8 cellular contexts compared by ENCODE assay signal in the genomic region with DNA sequence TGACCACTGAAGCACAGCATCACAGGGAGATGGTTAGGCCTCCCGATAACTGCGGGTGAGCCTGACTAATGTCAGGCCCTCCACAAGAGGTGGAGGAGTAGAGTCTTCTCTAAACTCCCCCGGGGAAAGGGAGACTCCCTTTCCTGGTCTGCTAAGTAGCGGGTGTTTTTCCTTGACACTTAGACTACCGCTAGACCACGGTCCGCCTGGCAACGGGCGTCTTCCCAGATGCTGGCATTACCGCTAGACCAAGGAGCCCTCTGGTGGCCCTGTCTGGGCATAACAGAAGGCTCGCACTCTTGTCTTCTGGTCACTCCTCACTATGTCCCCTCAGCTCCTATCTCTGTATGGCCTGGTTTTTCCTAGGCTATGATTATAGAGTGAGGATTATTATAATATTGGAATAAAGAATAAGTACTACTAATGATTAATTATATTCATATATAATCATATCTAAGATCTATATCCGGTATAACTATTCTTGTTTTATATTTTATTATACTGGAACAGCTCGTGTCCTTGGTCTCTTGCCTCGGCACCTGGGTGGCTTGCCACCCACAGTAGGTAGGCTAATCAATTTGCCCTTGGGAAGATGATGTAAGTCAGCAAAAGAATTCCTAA. TPM values are rescaled to one million over a fixed set of nuclear protein-coding genes. Genes with fewer than 3 reads are reported as not detected.
DNase-seq lines count a peak whose midpoint lies in the region; ATAC-seq and TF ChIP-seq lines count a peak whose summit lies in the region.
"Not testable (repeated sequence)": the region's sequence is repeated elsewhere in the genome, so short reads cannot be mapped to it uniquely, and the experiment has no call there.

No MANE protein-coding gene starts in this region.

- CTCF ChIA-PET in CD4-positive, alpha-beta T cell (lab: Charles Lee): interaction anchor here (0.9 to 1.1 kb wide), 2 partner anchors 8 to 129 kb away, joined by 3 to 4 read pairs; a partner anchor contains a TSS
- CTCF ChIA-PET in IMR-90 (lab: Yijun Ruan, JAX): interaction anchor here (1.1 kb wide), 1 partner anchor 129 kb away, joined by 6 read pairs; no protein-coding TSS in a partner anchor

- not testable (repeated sequence) for H2AK9ac ChIP-seq in IMR-90 (replicated peaks; ENCODE audit: low read depth, low read length, poor library complexity)

- dilution Hi-C loops in IMR-90 (cut with HindIII; ENCODE audit: low sequenced_read_pairs, unreplicated experiment): not testable (repeated sequence)

- H4K5ac ChIP-seq in IMR-90 (ENCODE audit: low read depth, low read length): not testable (repeated sequence)

- not testable (repeated sequence) for H3K4me3 ChIP-seq in IMR-90 (ENCODE audit: insufficient read depth, low read depth, low read length); RWPE2 (ENCODE audit: severe bottlenecking); neural cell (ENCODE audit: low read length); stomach

- H3K9ac ChIP-seq in IMR-90 (ENCODE audit: low read depth, low read length); neural cell (ENCODE audit: low read length): not testable (repeated sequence)

- not testable (repeated sequence) for H2BK20ac ChIP-seq in IMR-90 (ENCODE audit: low read depth, low read length)

- TF ChIP-seq POLR2A in IMR-90 (IDR thresholded peaks at IDR 0.05; ENCODE audit: low read depth, low read length); stomach (IDR thresholded peaks at IDR 0.05): not testable (repeated sequence)

- peak in 3 of 10 experiments; percentile 15 to 26 (median 18) for DNase-seq in CD4-positive, alpha-beta T cell
- not testable (repeated sequence) for DNase-seq in IMR-90; RWPE2 (ENCODE audit: low spot score)
- peak; percentile 15 for DNase-seq in activated T-cell treated with anti-CD3 and anti-CD28 coated beads for 48 hours (ENCODE audit: low read depth)
- peak in 40 of 42 donors; percentile 13 to 77 (median 44) for DNase-seq in head of caudate nucleus
- DNase-seq in stomach: peak; percentile 62

- H3K14ac ChIP-seq in IMR-90 (replicated peaks; ENCODE audit: low read depth, low read length): not testable (repeated sequence)

- in situ Hi-C loops in IMR-90 (cut with MboI; ENCODE audit: low sequenced_read_pairs): not testable (repeated sequence)

- not testable (repeated sequence) for H3F3A ChIP-seq in neural cell (ENCODE audit: insufficient read depth, low read length, poor library complexity, severe bottlenecking)

- not testable (repeated sequence) for H2AFZ ChIP-seq in IMR-90 (replicated peaks; ENCODE audit: low read length, poor library complexity); neural cell (ENCODE audit: low read depth, low read length)

- TF ChIP-seq EP300 in neural cell (conservative IDR thresholded peaks at IDR 0.05; ENCODE audit: poor library complexity, severe bottlenecking); stomach (IDR thresholded peaks at IDR 0.05): not testable (repeated sequence)

- not testable (repeated sequence) for H3K56ac ChIP-seq in IMR-90 (ENCODE audit: extremely low read depth, insufficient read depth, low read length)

- intact Hi-C loops in CD4-positive, alpha-beta T cell (cut with DNase I, micrococcal nuclease): loop anchor here (5.0 kb wide), 2 partner anchors 68 to 128 kb away; a partner anchor contains a TSS
- intact Hi-C loops in IMR-90 (cut with micrococcal nuclease); head of caudate nucleus (cut with DNase I); stomach (cut with DNase I; ENCODE audit: low total_unique reads): not testable (repeated sequence)

- not testable (repeated sequence) for BruUV-seq in IMR-90 (replicated peaks; lab: Mats Ljungman, UMichigan)

- peaks cover 14% of the 10 kb centered on the region for H3K4me1 Mint-ChIP-seq in CD4-positive, alpha-beta T cell (ENCODE audit: low read depth)
- not testable (repeated sequence) for H3K4me1 Mint-ChIP-seq in brain

- not testable (repeated sequence) for H2BK5ac ChIP-seq in IMR-90 (ENCODE audit: low read depth, low read length, poor library complexity, severe bottlenecking)

- not testable (repeated sequence) for H3K27ac ChIP-seq in CD4-positive, alpha-beta T cell (ENCODE audit: low read depth, low read length); IMR-90 (ENCODE audit: insufficient read depth, low read length); RWPE2 (ENCODE audit: poor library complexity, severe bottlenecking); neural cell (ENCODE audit: low read length); stomach

- not testable (repeated sequence) for H3K79me1 ChIP-seq in IMR-90 (ENCODE audit: low read depth in 1 of 2, low read length in 2 of 2)

- H4K91ac ChIP-seq in IMR-90 (ENCODE audit: insufficient read depth, low read depth, low read length): not testable (repeated sequence)

- H3K27ac Mint-ChIP-seq in CD4-positive, alpha-beta T cell: not testable (repeated sequence)
- peak overlapping the region in 1 of 5 experiments; percentile 10 for H3K27ac Mint-ChIP-seq in brain

- not testable (repeated sequence) for H3K36me3 ChIP-seq in IMR-90 (ENCODE audit: control insufficient read depth, insufficient read depth, low read length); RWPE2 (ENCODE audit: low read depth); neural cell (ENCODE audit: insufficient read depth, low read length); stomach

- H3K9me2 ChIP-seq in neural cell (ENCODE audit: insufficient read depth, low read length): not testable (repeated sequence)

- H3K36me3 Mint-ChIP-seq in CD4-positive, alpha-beta T cell (ENCODE audit: low read depth); brain: not testable (repeated sequence)

- H3K9me1 ChIP-seq in IMR-90 (ENCODE audit: insufficient read depth, low read length): not testable (repeated sequence)

- not testable (repeated sequence) for H3K4me2 ChIP-seq in IMR-90 (ENCODE audit: low read depth, low read length); neural cell (ENCODE audit: low read length)

- H3K27me3 ChIP-seq in CD4-positive, alpha-beta T cell (ENCODE audit: control insufficient read depth, insufficient read depth, low read length); IMR-90 (ENCODE audit: control insufficient read depth, insufficient read depth, low read length); RWPE2 (ENCODE audit: insufficient read depth, poor library complexity, severe bottlenecking); neural cell (ENCODE audit: insufficient read depth, low read depth, low read length); stomach: not testable (repeated sequence)

- H3K4me3 Mint-ChIP-seq in CD4-positive, alpha-beta T cell; brain: not testable (repeated sequence)

- H3K18ac ChIP-seq in IMR-90 (ENCODE audit: low read depth, low read length): not testable (repeated sequence)

- not testable (repeated sequence) for H2BK15ac ChIP-seq in IMR-90 (ENCODE audit: low read depth, low read length)

- H2AK5ac ChIP-seq in IMR-90 (ENCODE audit: low read depth, low read length): not testable (repeated sequence)

- not testable (repeated sequence) for H3K79me2 ChIP-seq in neural cell (replicated peaks; ENCODE audit: insufficient read depth, low read length)

- TF ChIP-seq CTCF in CD4-positive, alpha-beta T cell (IDR thresholded peaks at IDR 0.05): peak; percentile 44
- TF ChIP-seq CTCF in IMR-90 (conservative IDR thresholded peaks at IDR 0.05; ENCODE audit: low read depth, low read length): not testable (repeated sequence)
- TF ChIP-seq CTCF in RWPE2 (IDR thresholded peaks at IDR 0.05; ENCODE audit: poor library complexity, severe bottlenecking): peak; percentile 61
- peak; percentile 6 to 57 for TF ChIP-seq CTCF in brain (conservative IDR thresholded peaks at IDR 0.05)
- peak; percentile 44 for TF ChIP-seq CTCF in neural cell (IDR thresholded peaks at IDR 0.05; ENCODE audit: poor library complexity, severe bottlenecking)
- peak in 4 of 7 experiments; percentile 22 to 44 (median 36) for TF ChIP-seq CTCF in stomach (IDR thresholded peaks at IDR 0.05)

- not testable (repeated sequence) for H3K27me3 Mint-ChIP-seq in CD4-positive, alpha-beta T cell; brain

- H3K4me1 ChIP-seq in IMR-90 (ENCODE audit: control insufficient read depth, insufficient read depth, low read length); RWPE2 (ENCODE audit: insufficient read depth, poor library complexity, severe bottlenecking): not testable (repeated sequence)
- H3K4me1 ChIP-seq in stomach: peaks cover 0 to 13% (median 4%) of the 10 kb centered on the region in 4 donors

- H4K8ac ChIP-seq in IMR-90 (ENCODE audit: low read depth in 2 of 2, low read length in 2 of 2): not testable (repeated sequence)

- not testable (repeated sequence) for H4K20me1 ChIP-seq in IMR-90 (ENCODE audit: insufficient read depth, low read length); neural cell (ENCODE audit: insufficient read depth)

- POLR2A ChIA-PET in CD4-positive, alpha-beta T cell (lab: Charles Lee): interaction anchor here (1.1 kb wide), 1 partner anchor 9 kb away, joined by 3 read pairs; no protein-coding TSS in a partner anchor
- POLR2A ChIA-PET in IMR-90 (lab: Charles Lee; ENCODE audit: unreplicated experiment): not testable (repeated sequence)

- H3K4ac ChIP-seq in IMR-90 (ENCODE audit: low read depth, low read length): not testable (repeated sequence)

- not testable (repeated sequence) for H3K23ac ChIP-seq in IMR-90 (ENCODE audit: low read depth, low read length)

- no CpG with 5 or more reads among the region's 14 CpGs for WGBS in IMR-90 (ENCODE audit: extremely low coverage in 2 of 2, insufficient read length in 1 of 2), 2 experiments
- WGBS in stomach, 5 donors: 44 to 60% (median 48%) methylated on average over 13 to 14 of the region's 14 CpGs

- not testable (repeated sequence) for H3K9me3 ChIP-seq in CD4-positive, alpha-beta T cell (ENCODE audit: control insufficient read depth, low read length); IMR-90 (ENCODE audit: control insufficient read depth, insufficient read depth, low read length); RWPE2 (ENCODE audit: severe bottlenecking); neural cell (ENCODE audit: low read length)
- H3K9me3 ChIP-seq in stomach: peaks cover 0 to 14% (median 5%) of the 10 kb centered on the region in 4 donors

- TF ChIP-seq RAD21 in IMR-90 (IDR thresholded peaks at IDR 0.05; ENCODE audit: low read length) (0 out of 2 replicates have a peak, but pooled peaks have one; percentile 5), neural cell (conservative IDR thresholded peaks at IDR 0.05) (peak; percentile 27)

- ATAC-seq in CD4-positive, alpha-beta T cell (ENCODE audit: poor library complexity); IMR-90 (ENCODE audit: low read depth); RWPE2 (ENCODE audit: low read depth): not testable (repeated sequence)

- H2BK120ac ChIP-seq in IMR-90 (ENCODE audit: low read depth, low read length): not testable (repeated sequence)

- not testable (repeated sequence) for H3K9me3 Mint-ChIP-seq in CD4-positive, alpha-beta T cell
- peaks cover 0 to 20% (median 4%) of the 10 kb centered on the region in 5 experiments for H3K9me3 Mint-ChIP-seq in brain

RNA-seq across cellular contexts. Expression of a gene that starts 6.7 kb away (rescaled TPM):
- 10 to 100 TPM; 12.9 to 13.1 TPM for total RNA-seq in CD4-positive, alpha-beta T cell
- total RNA-seq in IMR-90 (2012; rRNA removed) (27.4 and 40.5 TPM in 2 replicates), stomach (100 to 1,000 TPM in 1 of 5 donors, 10 to 100 TPM in 3, 1 to 10 TPM in 1; 7.0 to 219 (median 80.0) TPM)
- polyA plus RNA-seq in IMR-90 (2012; rRNA removed) (23.7 and 27.6 TPM in 2 replicates), brain (ENCODE audit: insufficient read depth, low read depth, low replicate concordance) (29.4 TPM), neural cell (97.4 and 99.1 TPM in 2 replicates), stomach (10 to 100 TPM; 28.0 to 41.5 (median 32.5) TPM)
- 4.1 and 5.2 TPM in 2 replicates for polyA plus RNA-seq in IMR-90 (2012; cell fraction: cytosol; rRNA removed)
- polyA plus RNA-seq in IMR-90 (2012; cell fraction: nucleus; rRNA removed; ENCODE audit: low replicate concordance): 2.4 and 23.1 TPM in 2 replicates
- 119 and 129 TPM in 2 replicates for polyA minus RNA-seq in neural cell
